In the genomic region with DNA sequence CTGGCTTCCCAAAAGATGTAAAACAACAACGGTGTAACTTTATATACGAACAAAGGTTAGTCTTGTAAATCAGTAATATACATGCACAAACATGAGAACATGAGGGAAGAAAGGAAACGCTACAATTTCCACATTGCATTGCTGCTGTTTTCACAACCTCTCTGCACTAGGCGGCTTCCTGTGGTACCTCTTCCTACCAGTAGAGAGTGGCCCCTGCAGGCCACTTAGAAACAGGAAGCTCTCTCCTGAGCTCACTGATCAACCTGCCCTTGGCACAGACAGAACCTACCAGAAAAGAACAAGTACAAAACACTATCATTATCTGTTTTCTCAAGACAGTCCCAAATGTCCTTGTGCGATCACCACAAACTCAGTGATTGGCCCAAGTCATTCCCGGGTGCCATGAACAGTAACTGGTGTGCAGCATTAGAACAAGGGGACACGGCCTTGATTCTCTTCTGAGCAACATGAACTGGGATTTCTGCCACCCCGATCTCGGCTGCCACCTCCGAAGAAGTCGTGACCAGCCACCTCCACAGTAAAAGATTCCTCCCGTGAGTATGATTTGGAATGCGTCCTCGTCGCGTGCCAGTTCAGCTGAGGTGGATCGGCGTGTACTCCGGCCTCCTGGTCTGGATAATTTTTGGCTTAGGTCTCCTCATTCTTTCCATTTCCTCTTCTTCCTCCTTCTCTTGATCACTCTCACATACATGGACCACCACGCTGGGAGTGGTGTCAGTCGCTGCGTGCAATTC, we compare ENCODE assay signal across 8 cellular contexts. TPM values are rescaled to one million over a fixed set of nuclear protein-coding genes. Genes with fewer than 3 reads are reported as not detected.
DNase-seq lines count a peak whose midpoint lies in the region; ATAC-seq and TF ChIP-seq lines count a peak whose summit lies in the region.

No MANE protein-coding gene starts in this region.

- no peaks in the 10 kb centered on the region for H3K9me3 ChIP-seq in thymus (ENCODE audit: control insufficient read depth)

- peaks cover 36% of the 10 kb centered on the region for H3K36me3 ChIP-seq in thymus (ENCODE audit: control insufficient read depth, insufficient read depth)

- no peak overlapping the region for H3K27ac ChIP-seq in foreskin keratinocyte
- peak overlapping the region; percentile 26 for H3K27ac ChIP-seq in thymus (ENCODE audit: low read depth)

- H3K4me1 ChIP-seq in foreskin keratinocyte = no peaks in the 10 kb centered on the region
- H3K4me1 ChIP-seq in thymus (ENCODE audit: control insufficient read depth, insufficient read depth, low read length) = no peaks in the 10 kb centered on the region

- in situ Hi-C loops in SK-MEL-5 (cut with HindIII; ENCODE audit: low pct_unique_long_range_greater_than_20kb, low sequenced_read_pairs) = no loop called here

- WGBS in thymus = 90% methylated on average over 22 of the region's 22 CpGs

- ATAC-seq in Right ventricle myocardium inferior (no peak), left cardiac atrium (no peak), foreskin keratinocyte (no peak)

- TF ChIP-seq CTCF in foreskin keratinocyte (conservative IDR thresholded peaks at IDR 0.05) = peak; percentile 53

- H3K4me3 ChIP-seq in thymus (ENCODE audit: low read length) = no peak overlapping the region

- no peaks in the 10 kb centered on the region for H3K27me3 ChIP-seq in foreskin keratinocyte
- H3K27me3 ChIP-seq in thymus (ENCODE audit: control insufficient read depth, insufficient read depth) = no peaks in the 10 kb centered on the region

- intact Hi-C loops in Right ventricle myocardium inferior (cut with DNase I) = no loop called here
- intact Hi-C loops in left cardiac atrium (cut with DNase I) = no loop called here

- DNase-seq in Right ventricle myocardium inferior (ENCODE audit: missing footprints) = peak; percentile 60
- DNase-seq in left cardiac atrium = no peak
- DNase-seq in SK-MEL-5 (ENCODE audit: low read depth, low spot score) = peak; percentile 41
- no peak for DNase-seq in foreskin keratinocyte
- DNase-seq in COR-L47 (lab: John Stamatoyannopoulos, UW) = no peak
- no peak for DNase-seq in HuH-7.5 (ENCODE audit: low spot score)
- no peak for DNase-seq in HPDE6-E6E7 (ENCODE audit: extremely low spot score)

RNA-seq across cellular contexts. Expression of a gene that starts 5.7 kb away (rescaled TPM):
- total RNA-seq in Right ventricle myocardium inferior = 5.5 TPM
- total RNA-seq in left cardiac atrium = 1 to 10 TPM; 4.8 to 7.5 TPM
- total RNA-seq in SK-MEL-5 (2014; rRNA removed; shearing (Covaris generic)) = not detected in 2 replicates
- polyA plus RNA-seq in SK-MEL-5 (2015; cell fraction: cytosol; rRNA removed) = not detected in 2 replicates
- 0.36 and 0.95 TPM in 2 replicates for polyA plus RNA-seq in SK-MEL-5 (2015; cell fraction: nucleus; rRNA removed)
- total RNA-seq in foreskin keratinocyte = 0.11 TPM in 1 of 2 replicates, not detected in the other
- 0.02 and 0.08 TPM in 2 replicates for polyA plus RNA-seq in foreskin keratinocyte
- 0.94 TPM for polyA plus RNA-seq in thymus

Comparison
In these comparisons a context has a peak if more than half of its experiments do, and no peak if none do; other contexts are left out.
1. DNase-seq: peak in Right ventricle myocardium inferior (single experiment) and SK-MEL-5 (single experiment); none in left cardiac atrium (single experiment), foreskin keratinocyte (0 of 2), COR-L47 (single experiment), HuH-7.5 (single experiment) and HPDE6-E6E7 (single experiment).